13 cellular contexts compared by ENCODE assay signal in genomic region chr9:35338561-35339274, GRCh38.
"Had no signal": no experiment of that assay in that cellular context is flagged by ENCODE, and none has a peak within 500 bp of the region (broad histone marks: within the 10 kb centered on the region; RNA-seq: fewer than 3 reads in every experiment).

No MANE protein-coding gene starts in this region.

- H3K9me3 ChIP-seq: ovary, tibial nerve had no signal

- H3K36me3 ChIP-seq: ovary had no signal

- H3K27me3 ChIP-seq: ovary, tibial nerve had no signal

- DNase-seq: activated CD4-positive, alpha-beta memory T cell treated with anti-CD3 and anti-CD28 coated beads for 36 hours; activated naive CD8-positive, alpha-beta T cell treated with anti-CD3 and anti-CD28 coated beads, Interleukin-2, amount 10 ng/mL, durations not matched to agents 7 days and 5 days; activated T-cell treated with anti-CD3 and anti-CD28 coated beads, Interleukin-2, amount 50 U/mL, for 72 hours; anterior cingulate cortex; dermis blood vessel endothelial cell; foreskin melanocyte; islet precursor cell; left ventricle myocardium superior; mesenchymal stem cell; ovary; retina; T-helper 9 cell had no signal

- H3K4me3 ChIP-seq: ovary, tibial nerve had no signal

- H3K27ac ChIP-seq: ovary, tibial nerve had no signal

- ATAC-seq: activated T-cell treated with anti-CD3 and anti-CD28 coated beads, Interleukin-2, amount 50 U/mL, for 72 hours; left ventricle myocardium superior had no signal
